In genomic region chr17:27550291-27550930, GRCh38 we compare ENCODE assay signal across 14 cellular contexts.
A peak's percentile ranks its signal among the peaks of the same experiment; 100 is the strongest.
DNase-seq lines count a peak whose midpoint lies in the region; ATAC-seq and TF ChIP-seq lines count a peak whose summit lies in the region.
"Had no signal": no experiment of that assay in that cellular context is flagged by ENCODE, and none has a peak within 500 bp of the region (broad histone marks: within the 10 kb centered on the region; RNA-seq: fewer than 3 reads in every experiment).

No MANE protein-coding gene starts in this region.

- peaks cover 9% of the 10 kb centered on the region for H3K9me3 Mint-ChIP-seq in glutamatergic neuron (ENCODE audit: unreplicated experiment)
- no peaks in the 10 kb centered on the region for H3K9me3 Mint-ChIP-seq in CD4-positive, alpha-beta T cell
- peaks cover 4% of the 10 kb centered on the region; the same call in 2 of the 3 replicates for H3K9me3 Mint-ChIP-seq in GM23338
- H3K9me3 Mint-ChIP-seq: CD8-positive, alpha-beta memory T cell had no signal

- H3K36me3 ChIP-seq in HEK293 (ENCODE audit: control insufficient read depth in 2 of 2, insufficient read depth in 1 of 2, low read length in 2 of 2) (peaks cover 0 to 4% of the 10 kb centered on the region in 2 experiments; a peak in 1 of 3 replicates), Panc1 (ENCODE audit: control insufficient read depth, insufficient read depth, low read length) (no peaks in the 10 kb centered on the region), spleen (peaks cover 0 to 28% (median 0%) of the 10 kb centered on the region in 6 donors), GM23338 (ENCODE audit: insufficient read depth) (no peaks in the 10 kb centered on the region)

- H3K4me1 Mint-ChIP-seq in glutamatergic neuron (ENCODE audit: low read depth, unreplicated experiment) (peaks cover 46% of the 10 kb centered on the region), GM23338 (peaks cover 28% of the 10 kb centered on the region)
- H3K4me1 Mint-ChIP-seq in CD4-positive, alpha-beta T cell (ENCODE audit: low read depth) = peaks cover 20% of the 10 kb centered on the region

- no peaks in the 10 kb centered on the region for H3F3A ChIP-seq in GM23338 (replicated peaks; ENCODE audit: low read depth)

- H3K4me3 Mint-ChIP-seq in glutamatergic neuron (ENCODE audit: unreplicated experiment) (no peak overlapping the region), GM23338 (no peak overlapping the region)
- no peak overlapping the region for H3K4me3 Mint-ChIP-seq in CD4-positive, alpha-beta T cell
- H3K4me3 Mint-ChIP-seq: CD8-positive, alpha-beta memory T cell had no signal

- H3K36me3 Mint-ChIP-seq in glutamatergic neuron (ENCODE audit: unreplicated experiment) (peaks cover 5% of the 10 kb centered on the region), GM23338 (ENCODE audit: low read depth) (peaks cover 31% of the 10 kb centered on the region)
- H3K36me3 Mint-ChIP-seq in CD4-positive, alpha-beta T cell (ENCODE audit: low read depth) = peaks cover 12% of the 10 kb centered on the region

- peaks cover 36% of the 10 kb centered on the region for H3K79me2 ChIP-seq in GM23338 (replicated peaks; ENCODE audit: insufficient read depth)

- peaks cover 3% of the 10 kb centered on the region; the same call in 1 of the 2 replicates for H3K9me2 ChIP-seq in GM23338 (ENCODE audit: insufficient read depth)

- no peaks in the 10 kb centered on the region for H3K9me3 ChIP-seq in HEK293 (ENCODE audit: control insufficient read depth, insufficient read depth, low read depth, low read length)
- H3K9me3 ChIP-seq in Panc1 (ENCODE audit: control insufficient read depth, insufficient read depth, low read depth, low read length) = no peaks in the 10 kb centered on the region
- no peaks in the 10 kb centered on the region for H3K9me3 ChIP-seq in spleen
- H3K9me3 ChIP-seq in CD4-positive, alpha-beta T cell (ENCODE audit: control insufficient read depth, low read length) = no peaks in the 10 kb centered on the region

- no peak overlapping the region for H3K27ac ChIP-seq in HEK293 (ENCODE audit: extremely low read depth, low read depth, low read length)
- H3K27ac ChIP-seq in Panc1 (ENCODE audit: low read length) = peak overlapping the region; percentile 20; the same call in 1 of the 2 replicates
- H3K27ac ChIP-seq in spleen = no peak overlapping the region
- no peak overlapping the region for H3K27ac ChIP-seq in CD4-positive, alpha-beta T cell (ENCODE audit: low read depth, low read length)
- H3K27ac ChIP-seq in GM23338 (ENCODE audit: low read depth) = no peak overlapping the region

- intact Hi-C loops in Panc1 (cut with micrococcal nuclease; ENCODE audit: unreplicated experiment) (no loop called here), spleen (cut with DNase I; ENCODE audit: low total_unique reads) (no loop called here)
- intact Hi-C loops in CD4-positive, alpha-beta T cell (cut with DNase I, micrococcal nuclease) = loop anchor here in 1 of 2 experiments (5.0 kb wide), 1 partner anchor 48 kb away; no protein-coding TSS in a partner anchor

- in situ Hi-C loops in Panc1 (cut with HindIII; ENCODE audit: low pct_unique_long_range_greater_than_20kb, low sequenced_read_pairs) = no loop called here

- H3K27me3 Mint-ChIP-seq in glutamatergic neuron (ENCODE audit: unreplicated experiment) = peaks cover 11% of the 10 kb centered on the region
- no peaks in the 10 kb centered on the region for H3K27me3 Mint-ChIP-seq in CD4-positive, alpha-beta T cell
- H3K27me3 Mint-ChIP-seq in GM23338 (ENCODE audit: insufficient read depth, low read depth, poor library complexity) = peaks cover 5% of the 10 kb centered on the region
- H3K27me3 Mint-ChIP-seq: CD8-positive, alpha-beta memory T cell had no signal

- H3K27me3 ChIP-seq in Panc1 (ENCODE audit: control insufficient read depth, insufficient read depth, low read length) (no peaks in the 10 kb centered on the region), spleen (replicated peaks in 1 of 7) (no peaks in the 10 kb centered on the region), GM23338 (ENCODE audit: insufficient read depth) (no peaks in the 10 kb centered on the region)
- H3K27me3 ChIP-seq in CD4-positive, alpha-beta T cell (ENCODE audit: control insufficient read depth, insufficient read depth, low read length) = no peaks in the 10 kb centered on the region

- no peak for DNase-seq in Panc1 (ENCODE audit: low read depth, low spot score)
- no peak for DNase-seq in glutamatergic neuron
- DNase-seq in spleen = peak; percentile 69
- DNase-seq in CD4-positive, alpha-beta T cell = no peak
- DNase-seq in activated gamma-delta T cell (lab: John Stamatoyannopoulos, UW) = no peak
- no peak for DNase-seq in GM23338 (ENCODE audit: low spot score)
- DNase-seq: CD8-positive, alpha-beta memory T cell; NCI-H1436; NCI-H2081 treated with DMSO at 0.1 percent for 48 hours; NK-92 treated with Interleukin-12 subunit alpha and Interleukin-12 subunit beta, amount 100 ng/mL, for 24 hours; OCI-M1 had no signal

- no peak for TF ChIP-seq POLR2A in spleen (IDR thresholded peaks at IDR 0.05)

- 92 to 98% (median 97%) methylated on average over 11 to 13 of the region's 13 CpGs for WGBS in spleen, 5 donors

- TF ChIP-seq CTCF in HEK293 (tag by site-specific recombination; IDR thresholded peaks at IDR 0.05) (no peak), Panc1 (IDR thresholded peaks at IDR 0.05) (no peak), glutamatergic neuron (IDR thresholded peaks at IDR 0.05; ENCODE audit: partially characterized antibody, unreplicated experiment) (no peak), spleen (IDR thresholded peaks at IDR 0.05 in 8 of 11, conservative IDR thresholded peaks at IDR 0.05 in 3 of 11) (no peak), GM23338 (conservative IDR thresholded peaks at IDR 0.05; ENCODE audit: low read depth in 2 of 2) (no peak)
- TF ChIP-seq CTCF in CD4-positive, alpha-beta T cell (IDR thresholded peaks at IDR 0.05) = no peak

- H4K20me1 ChIP-seq in GM23338 (replicated peaks; ENCODE audit: insufficient read depth) = peaks cover 6% of the 10 kb centered on the region

- H3K4me3 ChIP-seq in HEK293 (ENCODE audit: low read depth, low read length) = no peak overlapping the region
- no peak overlapping the region for H3K4me3 ChIP-seq in Panc1 (ENCODE audit: low read depth in 2 of 2, low read length in 2 of 2)
- no peak overlapping the region for H3K4me3 ChIP-seq in spleen
- H3K4me3 ChIP-seq in GM23338 = no peak overlapping the region

- H3K4me2 ChIP-seq in GM23338 = no peak overlapping the region

- POLR2A ChIA-PET in HEK293 (lab: Yijun Ruan, JAX) (no interaction called here), Panc1 (lab: Charles Lee) (interaction anchor here (0.6 kb wide), 1 partner anchor 739 kb away, joined by 10 read pairs; no protein-coding TSS in a partner anchor)
- POLR2A ChIA-PET in CD4-positive, alpha-beta T cell (lab: Charles Lee) = interaction anchor here (1.1 kb wide), 1 partner anchor 10 kb away, joined by 3 read pairs; no protein-coding TSS in a partner anchor

- ATAC-seq in Panc1 (no peak), GM18870 (IDR thresholded peaks at IDR 0.05; ENCODE audit: unreplicated experiment) (no peak), GM23338 (no peak)
- ATAC-seq in CD4-positive, alpha-beta T cell (ENCODE audit: poor library complexity) = no peak
- ATAC-seq: HCT116 had no signal

- BruUV-seq in Panc1 (replicated peaks; lab: Mats Ljungman, UMichigan) = no TSS peak

- H3K4me1 ChIP-seq in HEK293 (ENCODE audit: control insufficient read depth, insufficient read depth, low read length) (peaks cover 36% of the 10 kb centered on the region), Panc1 (ENCODE audit: control insufficient read depth, insufficient read depth, low read length) (peaks cover 44% of the 10 kb centered on the region), spleen (peaks cover 4 to 56% (median 37%) of the 10 kb centered on the region in 6 donors), GM23338 (ENCODE audit: insufficient read depth) (no peaks in the 10 kb centered on the region; the same call in 1 of the 2 replicates)

- H2AFZ ChIP-seq in GM23338 = no peak overlapping the region

- H3K27ac Mint-ChIP-seq in glutamatergic neuron (ENCODE audit: unreplicated experiment) (peak overlapping the region; percentile 84), GM23338 (no peak overlapping the region)
- no peak overlapping the region for H3K27ac Mint-ChIP-seq in CD4-positive, alpha-beta T cell

- CTCF ChIA-PET in HEK293 (lab: Yijun Ruan, JAX) = interaction anchor here (0.5 to 2.1 kb wide), 4 partner anchors 16 to 272 kb away, joined by 3 to 9 read pairs (median 4); no protein-coding TSS in a partner anchor
- CTCF ChIA-PET in Panc1 (lab: Charles Lee) = no interaction called here
- CTCF ChIA-PET in CD4-positive, alpha-beta T cell (lab: Charles Lee) = no interaction called here

TF ChIP-seq in HEK293, 187 proteins besides CTCF, POLR2A, EP300 and RAD21:
- TF ChIP-seq, protein P1, sequence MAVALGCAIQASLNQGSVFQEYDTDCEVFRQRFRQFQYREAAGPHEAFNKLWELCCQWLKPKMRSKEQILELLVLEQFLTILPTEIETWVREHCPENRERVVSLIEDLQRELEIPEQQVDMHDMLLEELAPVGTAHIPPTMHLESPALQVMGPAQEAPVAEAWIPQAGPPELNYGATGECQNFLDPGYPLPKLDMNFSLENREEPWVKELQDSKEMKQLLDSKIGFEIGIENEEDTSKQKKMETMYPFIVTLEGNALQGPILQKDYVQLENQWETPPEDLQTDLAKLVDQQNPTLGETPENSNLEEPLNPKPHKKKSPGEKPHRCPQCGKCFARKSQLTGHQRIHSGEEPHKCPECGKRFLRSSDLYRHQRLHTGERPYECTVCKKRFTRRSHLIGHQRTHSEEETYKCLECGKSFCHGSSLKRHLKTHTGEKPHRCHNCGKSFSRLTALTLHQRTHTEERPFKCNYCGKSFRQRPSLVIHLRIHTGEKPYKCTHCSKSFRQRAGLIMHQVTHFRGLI (tag by site-specific recombination; IDR thresholded peaks at IDR 0.05) = peak; percentile 79
- no peak for TF ChIP-seq HOXA7 (CRISPR knock-in tag; IDR thresholded peaks at IDR 0.05; ENCODE audit: borderline replicate concordance)
